Comparison of ENCODE assay signal across 9 cellular contexts in genomic region chr16:89564476-89565255, GRCh38. TPM values are rescaled to one million over a fixed set of nuclear protein-coding genes. Genes with fewer than 3 reads are reported as not detected.
DNase-seq lines count a peak whose midpoint lies in the region; ATAC-seq, FAIRE-seq and TF ChIP-seq lines count a peak whose summit lies in the region.
"Had no signal": no experiment of that assay in that cellular context is flagged by ENCODE, and none has a peak within 500 bp of the region (broad histone marks: within the 10 kb centered on the region; RNA-seq: fewer than 3 reads in every experiment).

No MANE protein-coding gene starts in this region.

- H3K27me3 Mint-ChIP-seq in activated naive CD8-positive, alpha-beta T cell treated with anti-CD3 and anti-CD28 coated beads, Interleukin-2, amount 50 U/mL, for 24 hours = no peaks in the 10 kb centered on the region
- peaks cover 22% of the 10 kb centered on the region for H3K27me3 Mint-ChIP-seq in neural crest cell (ENCODE audit: low read depth)

- no peaks in the 10 kb centered on the region for H3K9me3 Mint-ChIP-seq in activated naive CD8-positive, alpha-beta T cell treated with anti-CD3 and anti-CD28 coated beads, Interleukin-2, amount 50 U/mL, for 24 hours
- H3K9me3 Mint-ChIP-seq in neural crest cell = no peaks in the 10 kb centered on the region

- H3K27ac Mint-ChIP-seq in activated naive CD8-positive, alpha-beta T cell treated with anti-CD3 and anti-CD28 coated beads, Interleukin-2, amount 50 U/mL, for 24 hours = peak overlapping the region; percentile 67
- no peak overlapping the region for H3K27ac Mint-ChIP-seq in neural crest cell (ENCODE audit: unreplicated experiment)

- TF ChIP-seq CTCF in neural crest cell (conservative IDR thresholded peaks at IDR 0.05) = no peak

- peak overlapping the region; percentile 97 for H3K4me3 Mint-ChIP-seq in activated naive CD8-positive, alpha-beta T cell treated with anti-CD3 and anti-CD28 coated beads, Interleukin-2, amount 50 U/mL, for 24 hours
- H3K4me3 Mint-ChIP-seq in neural crest cell = peak overlapping the region; percentile 92

- peaks cover 41% of the 10 kb centered on the region for H3K36me3 Mint-ChIP-seq in activated naive CD8-positive, alpha-beta T cell treated with anti-CD3 and anti-CD28 coated beads, Interleukin-2, amount 50 U/mL, for 24 hours (ENCODE audit: low read depth)
- H3K36me3 Mint-ChIP-seq in neural crest cell (ENCODE audit: low read depth) = peaks cover 28% of the 10 kb centered on the region

- H3K36me3 ChIP-seq in NT2/D1 (ENCODE audit: insufficient read depth, insufficient read length, low read length) = peaks cover 75% of the 10 kb centered on the region

- FAIRE-seq in GM12892 (lab: Jason Lieb, UNC) = no peak

- H3K27me3 ChIP-seq in NT2/D1 (ENCODE audit: insufficient read depth, insufficient read length) = no peaks in the 10 kb centered on the region

- peak; percentile 2 for ATAC-seq in activated naive CD8-positive, alpha-beta T cell treated with anti-CD3 and anti-CD28 coated beads, Interleukin-2, amount 50 U/mL, for 24 hours
- ATAC-seq in GM19395 (IDR thresholded peaks at IDR 0.05; ENCODE audit: unreplicated experiment) (no peak), GM21367 (IDR thresholded peaks at IDR 0.05; ENCODE audit: unreplicated experiment) (no peak)

- DNase-seq in GM12892 (ENCODE audit: insufficient read length) (no peak), NT2/D1 (ENCODE audit: low read depth, low spot score) (no peak), neural crest cell (ENCODE audit: low read depth, low spot score) (no peak), NCI-H146 treated with DMSO at 0.1 percent for 48 hours (lab: John Stamatoyannopoulos, UW; ENCODE audit: unreplicated experiment) (no peak)
- peak; percentile 41 for DNase-seq in activated naive CD8-positive, alpha-beta T cell treated with anti-CD3 and anti-CD28 coated beads, Interleukin-2, amount 50 U/mL, for 24 hours
- DNase-seq: midbrain, NCI-H1694 treated with DMSO at 0.1 percent for 48 hours had no signal

- peaks cover 51% of the 10 kb centered on the region for H3K4me1 Mint-ChIP-seq in activated naive CD8-positive, alpha-beta T cell treated with anti-CD3 and anti-CD28 coated beads, Interleukin-2, amount 50 U/mL, for 24 hours
- H3K4me1 Mint-ChIP-seq in neural crest cell = peaks cover 53% of the 10 kb centered on the region

- peaks cover 26% of the 10 kb centered on the region for H3K4me1 ChIP-seq in NT2/D1 (ENCODE audit: insufficient read depth, insufficient read length)

- H3K4me3 ChIP-seq in NT2/D1 (ENCODE audit: insufficient read length, low read depth) = no peak overlapping the region

- no peaks in the 10 kb centered on the region for H3K9me3 ChIP-seq in NT2/D1 (ENCODE audit: insufficient read depth, low read length)

- peak overlapping the region; percentile 1 for H3K9ac ChIP-seq in NT2/D1 (ENCODE audit: insufficient read length, low read depth)

- peak; percentile 73 for TF ChIP-seq POLR2A in GM12892 (IDR thresholded peaks at IDR 0.05; ENCODE audit: low read depth, low read length)

RNA-seq across cellular contexts. Expression of gene RPL13, which starts 4.2 kb away (rescaled TPM):
- polyA plus RNA-seq in GM12892 (2012; ENCODE audit: missing spikeins) = 4,006 TPM
- total RNA-seq in neural crest cell = 2,012 and 2,013 TPM in 2 replicates

RNA-seq across cellular contexts. Expression of gene CPNE7, which starts 10.9 kb away (rescaled TPM):
- 51.5 TPM for polyA plus RNA-seq in GM12892 (2012; ENCODE audit: missing spikeins)
- total RNA-seq in neural crest cell = 2.7 and 3.1 TPM in 2 replicates

RNA-seq across cellular contexts. Expression of gene DPEP1, which starts 48.8 kb away (rescaled TPM):
- not detected for polyA plus RNA-seq in GM12892 (2012; ENCODE audit: missing spikeins)
- 0.21 and 0.41 TPM in 2 replicates for total RNA-seq in neural crest cell

RNA-seq across cellular contexts. Expression of gene SPG7, which starts 56.5 kb away (rescaled TPM):
- 80.0 TPM for polyA plus RNA-seq in GM12892 (2012; ENCODE audit: missing spikeins)
- total RNA-seq in neural crest cell = 134 and 137 TPM in 2 replicates
